Comparison of ENCODE assay signal across 27 cellular contexts in genomic region chr6:123551939-123552707, GRCh38.
A peak's percentile ranks its signal among the peaks of the same experiment; 100 is the strongest.
DNase-seq lines count a peak whose midpoint lies in the region; ATAC-seq and TF ChIP-seq lines count a peak whose summit lies in the region.
"Had no signal": no experiment of that assay in that cellular context is flagged by ENCODE, and none has a peak within 500 bp of the region (broad histone marks: within the 10 kb centered on the region; RNA-seq: fewer than 3 reads in every experiment).

No MANE protein-coding gene starts in this region.

- H3K4me1 Mint-ChIP-seq in stimulated activated naive CD8-positive, alpha-beta T cell treated with anti-CD3 and anti-CD28 coated beads, Interleukin-15, amount 100 ng/mL, for 72 hours, result no peaks in the 10 kb centered on the region
- H3K4me1 Mint-ChIP-seq: activated naive CD8-positive, alpha-beta T cell treated with anti-CD3 and anti-CD28 coated beads, Interleukin-2, amount 10 ng/mL, durations not matched to agents 7 days and 5 days; GM23338; neural crest cell; T-cell had no signal

- peaks cover 65% of the 10 kb centered on the region for H3K4me1 ChIP-seq in left ventricle myocardium inferior
- peaks cover 81% of the 10 kb centered on the region for H3K4me1 ChIP-seq in psoas muscle
- H3K4me1 ChIP-seq: BLaER1, prostate gland, SJSA1, suprapubic skin had no signal

- H3K9me3 Mint-ChIP-seq in stimulated activated naive CD8-positive, alpha-beta T cell treated with anti-CD3 and anti-CD28 coated beads, Interleukin-15, amount 100 ng/mL, for 72 hours, result peaks cover 7 to 19% of the 10 kb centered on the region in 2 donors
- H3K9me3 Mint-ChIP-seq: activated naive CD8-positive, alpha-beta T cell treated with anti-CD3 and anti-CD28 coated beads, Interleukin-2, amount 10 ng/mL, durations not matched to agents 7 days and 5 days; GM23338; neural crest cell had no signal

- H3K4me3 Mint-ChIP-seq in stimulated activated naive CD8-positive, alpha-beta T cell treated with anti-CD3 and anti-CD28 coated beads, Interleukin-15, amount 100 ng/mL, for 72 hours, result no peak overlapping the region
- H3K4me3 Mint-ChIP-seq: activated naive CD8-positive, alpha-beta T cell treated with anti-CD3 and anti-CD28 coated beads, Interleukin-2, amount 10 ng/mL, durations not matched to agents 7 days and 5 days; GM23338; neural crest cell; T-cell had no signal

- H3K27ac Mint-ChIP-seq in stimulated activated naive CD8-positive, alpha-beta T cell treated with anti-CD3 and anti-CD28 coated beads, Interleukin-15, amount 100 ng/mL, for 72 hours, result no peak overlapping the region
- H3K27ac Mint-ChIP-seq: activated naive CD8-positive, alpha-beta T cell treated with anti-CD3 and anti-CD28 coated beads, Interleukin-2, amount 10 ng/mL, durations not matched to agents 7 days and 5 days; GM23338; T-cell had no signal

- in situ Hi-C loops in astrocyte of the cerebellum (cut with HindIII; ENCODE audit: low sequenced_read_pairs), result no loop called here

- 25 to 31% (median 27%) methylated on average over 4 of the region's 4 CpGs for WGBS in psoas muscle, 3 donors

- DNase-seq in DMS79 (lab: John Stamatoyannopoulos, UW) (peak; percentile 81), astrocyte of the cerebellum (ENCODE audit: low read depth) (peak; percentile 26), left ventricle myocardium inferior (no peak), psoas muscle (no peak), kidney glomerular epithelial cell (lab: John Stamatoyannopoulos, UW) (no peak)
- DNase-seq in stimulated activated naive CD8-positive, alpha-beta T cell treated with anti-CD3 and anti-CD28 coated beads, Interleukin-15, amount 100 ng/mL, for 72 hours, result no peak
- DNase-seq: activated CD4-positive, alpha-beta T cell treated with anti-CD3 and anti-CD28 coated beads, Interleukin-2, amount 50 U/mL, for 48 hours; activated effector memory CD4-positive, alpha-beta T cell treated with Interleukin-2 at 50 U/mL for 16 hours; activated naive CD8-positive, alpha-beta T cell treated with anti-CD3 and anti-CD28 coated beads, Interleukin-2, amount 10 ng/mL, durations not matched to agents 7 days and 5 days; COR-L47; KG1; left colon; midbrain; NCI-H1417 treated with DMSO at 0.1 percent for 48 hours; NCI-H2171; NCI-H524; T-cell had no signal

- H3K4me3 ChIP-seq in astrocyte of the cerebellum (ENCODE audit: low read depth, low read length) (no peak overlapping the region), left ventricle myocardium inferior (no peak overlapping the region), psoas muscle (no peak overlapping the region)
- H3K4me3 ChIP-seq: BLaER1, GM12878, GM23338, prostate gland, SJSA1, suprapubic skin had no signal

- H3K27ac ChIP-seq in left ventricle myocardium inferior (replicated peaks) (peak overlapping the region; percentile 22), psoas muscle (peak overlapping the region; percentile 71)
- H3K27ac ChIP-seq: BLaER1, prostate gland, SJSA1, suprapubic skin had no signal

- no peaks in the 10 kb centered on the region for H3K27me3 Mint-ChIP-seq in stimulated activated naive CD8-positive, alpha-beta T cell treated with anti-CD3 and anti-CD28 coated beads, Interleukin-15, amount 100 ng/mL, for 72 hours
- H3K27me3 Mint-ChIP-seq: activated naive CD8-positive, alpha-beta T cell treated with anti-CD3 and anti-CD28 coated beads, Interleukin-2, amount 10 ng/mL, durations not matched to agents 7 days and 5 days; T-cell had no signal

- TF ChIP-seq CTCF in astrocyte of the cerebellum (IDR thresholded peaks at IDR 0.05; ENCODE audit: low read depth, low read length, missing control alignments), result no peak
- TF ChIP-seq CTCF in left ventricle myocardium inferior (IDR thresholded peaks at IDR 0.05; ENCODE audit: borderline replicate concordance), result no peak
- no peak for TF ChIP-seq CTCF in psoas muscle (IDR thresholded peaks at IDR 0.05)

- H3K9me3 ChIP-seq in left ventricle myocardium inferior (replicated peaks) (no peaks in the 10 kb centered on the region), psoas muscle (no peaks in the 10 kb centered on the region)
- H3K9me3 ChIP-seq: BLaER1, prostate gland, SJSA1, suprapubic skin had no signal

- ATAC-seq in psoas muscle (peak; percentile 42 to 83 (median 54)), HG03045 (IDR thresholded peaks at IDR 0.05; ENCODE audit: unreplicated experiment) (no peak), HG03469 (IDR thresholded peaks at IDR 0.05; ENCODE audit: unreplicated experiment) (no peak)
- no peak for ATAC-seq in stimulated activated naive CD8-positive, alpha-beta T cell treated with anti-CD3 and anti-CD28 coated beads, Interleukin-15, amount 100 ng/mL, for 72 hours
- ATAC-seq: GM12878, GM23338, left colon, Panc1, T-cell had no signal

- H3K36me3 ChIP-seq in left ventricle myocardium inferior (no peaks in the 10 kb centered on the region), psoas muscle (ENCODE audit: insufficient read depth in 1 of 2, low read depth in 1 of 2) (peaks cover 0 to 16% of the 10 kb centered on the region in 2 donors)
- H3K36me3 ChIP-seq: BLaER1, prostate gland, SJSA1, suprapubic skin had no signal

- intact Hi-C loops in left ventricle myocardium inferior (cut with micrococcal nuclease) (no loop called here), psoas muscle (cut with DNase I) (no loop called here)

- H3K27me3 ChIP-seq in left ventricle myocardium inferior (ENCODE audit: low read depth) (no peaks in the 10 kb centered on the region), psoas muscle (ENCODE audit: insufficient read depth in 3 of 3, low read length in 2 of 3) (no peaks in the 10 kb centered on the region)
- H3K27me3 ChIP-seq: BLaER1, SJSA1, suprapubic skin had no signal

Comparison
In these comparisons a context has a peak if more than half of its experiments do, and no peak if none do; other contexts are left out.
1. DNase-seq: peak in DMS79 (single experiment) and astrocyte of the cerebellum (single experiment); none in left ventricle myocardium inferior (single experiment), psoas muscle (0 of 2), kidney glomerular epithelial cell (single experiment) and stimulated activated naive CD8-positive, alpha-beta T cell treated with anti-CD3 and anti-CD28 coated beads, Interleukin-15, amount 100 ng/mL, for 72 hours (0 of 2).
2. ATAC-seq: peak in psoas muscle (4 of 4); none in stimulated activated naive CD8-positive, alpha-beta T cell treated with anti-CD3 and anti-CD28 coated beads, Interleukin-15, amount 100 ng/mL, for 72 hours (single experiment), HG03045 (single experiment) and HG03469 (single experiment).